Comparison of ENCODE assay signal across 12 cellular contexts in the genomic region with DNA sequence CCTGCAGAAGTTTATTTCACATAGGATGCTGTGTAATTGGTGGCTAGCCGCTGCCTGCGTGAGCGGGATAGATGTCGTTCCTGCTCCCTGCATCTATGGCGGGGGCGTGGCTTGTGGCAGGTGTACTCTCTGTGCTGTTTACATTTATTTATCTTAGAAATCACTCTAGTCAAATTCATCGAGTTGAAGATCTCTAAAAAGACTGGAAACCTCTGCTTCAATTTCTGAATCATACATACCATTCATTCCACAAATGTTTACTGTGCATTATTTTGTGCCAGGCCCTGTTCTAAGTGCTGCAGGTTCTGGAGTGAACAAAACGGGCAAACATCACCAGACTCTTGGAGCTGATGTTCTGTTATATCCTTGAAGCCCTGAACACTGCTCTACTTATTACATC. TPM values are rescaled to one million over a fixed set of nuclear protein-coding genes. Genes with fewer than 3 reads are reported as not detected.
DNase-seq lines count a peak whose midpoint lies in the region; ATAC-seq and TF ChIP-seq lines count a peak whose summit lies in the region.
"Had no signal": no experiment of that assay in that cellular context is flagged by ENCODE, and none has a peak within 500 bp of the region (broad histone marks: within the 10 kb centered on the region; RNA-seq: fewer than 3 reads in every experiment).

No MANE protein-coding gene starts in this region.

- H3K27me3 ChIP-seq in upper lobe of right lung = no peaks in the 10 kb centered on the region

- H3K36me3 Mint-ChIP-seq in stimulated activated naive B cell treated with anti-CD40 and anti-IgM and Interleukin-4, amounts not matched to agents 10 μg/mL and 1 μg/mL and 100 μg/mL, for 72 hours = no peaks in the 10 kb centered on the region
- H3K36me3 Mint-ChIP-seq: activated naive CD4-positive, alpha-beta T cell treated with anti-CD3 and anti-CD28 coated beads, Interleukin-2, amount 50 U/mL, for 24 hours had no signal

- DNase-seq in NCI-H1417 (lab: John Stamatoyannopoulos, UW) (peak in 2 of 3 experiments; percentile 42), NCI-H1417 treated with DMSO at 0.1 percent for 48 hours (lab: John Stamatoyannopoulos, UW) (no peak), RPMI7951 (ENCODE audit: low read depth) (peak; percentile 31), fibroblast of the aortic adventitia (ENCODE audit: low read depth) (peak; percentile 65), upper lobe of right lung (no peak)
- no peak for DNase-seq in stimulated activated naive B cell treated with anti-CD40 and anti-IgM and Interleukin-4, amounts not matched to agents 10 μg/mL and 1 μg/mL and 100 μg/mL, for 72 hours
- DNase-seq: RPMI8226, small intestine had no signal

- H3K4me3 ChIP-seq in fibroblast of the aortic adventitia (ENCODE audit: low read depth, low read length) = no peak overlapping the region
- no peak overlapping the region for H3K4me3 ChIP-seq in upper lobe of right lung

- H3K36me3 ChIP-seq in upper lobe of right lung = no peaks in the 10 kb centered on the region

- no peaks in the 10 kb centered on the region for H3K27me3 Mint-ChIP-seq in stimulated activated naive B cell treated with anti-CD40 and anti-IgM and Interleukin-4, amounts not matched to agents 10 μg/mL and 1 μg/mL and 100 μg/mL, for 72 hours
- H3K27me3 Mint-ChIP-seq: activated naive CD4-positive, alpha-beta T cell treated with anti-CD3 and anti-CD28 coated beads, Interleukin-2, amount 50 U/mL, for 24 hours had no signal

- H3K4me1 Mint-ChIP-seq in stimulated activated naive B cell treated with anti-CD40 and anti-IgM and Interleukin-4, amounts not matched to agents 10 μg/mL and 1 μg/mL and 100 μg/mL, for 72 hours = peaks cover 10 to 36% of the 10 kb centered on the region in 2 donors

- no peak overlapping the region for H3K27ac ChIP-seq in upper lobe of right lung
- H3K27ac ChIP-seq: 22Rv1 had no signal

- ATAC-seq in upper lobe of right lung (peak; percentile 60), GM21423 (IDR thresholded peaks at IDR 0.05; ENCODE audit: unreplicated experiment) (no peak), GM18861 (IDR thresholded peaks at IDR 0.05; ENCODE audit: unreplicated experiment) (no peak)
- no peak for ATAC-seq in stimulated activated naive B cell treated with anti-CD40 and anti-IgM and Interleukin-4, amounts not matched to agents 10 μg/mL and 1 μg/mL and 100 μg/mL, for 72 hours (replicated peaks)

- intact Hi-C loops in upper lobe of right lung (cut with DNase I) = no loop called here

- no peaks in the 10 kb centered on the region for H3K9me3 Mint-ChIP-seq in stimulated activated naive B cell treated with anti-CD40 and anti-IgM and Interleukin-4, amounts not matched to agents 10 μg/mL and 1 μg/mL and 100 μg/mL, for 72 hours
- H3K9me3 Mint-ChIP-seq: activated naive CD4-positive, alpha-beta T cell treated with anti-CD3 and anti-CD28 coated beads, Interleukin-2, amount 50 U/mL, for 24 hours had no signal

- no peaks in the 10 kb centered on the region for H3K9me3 ChIP-seq in upper lobe of right lung

- no peak overlapping the region for H3K27ac Mint-ChIP-seq in stimulated activated naive B cell treated with anti-CD40 and anti-IgM and Interleukin-4, amounts not matched to agents 10 μg/mL and 1 μg/mL and 100 μg/mL, for 72 hours
- H3K27ac Mint-ChIP-seq: activated naive CD4-positive, alpha-beta T cell treated with anti-CD3 and anti-CD28 coated beads, Interleukin-2, amount 50 U/mL, for 24 hours had no signal

- no peak overlapping the region for H3K4me3 Mint-ChIP-seq in stimulated activated naive B cell treated with anti-CD40 and anti-IgM and Interleukin-4, amounts not matched to agents 10 μg/mL and 1 μg/mL and 100 μg/mL, for 72 hours
- H3K4me3 Mint-ChIP-seq: activated naive CD4-positive, alpha-beta T cell treated with anti-CD3 and anti-CD28 coated beads, Interleukin-2, amount 50 U/mL, for 24 hours had no signal

- TF ChIP-seq CTCF in fibroblast of the aortic adventitia (IDR thresholded peaks at IDR 0.05; ENCODE audit: insufficient read depth, low read length) (no peak), upper lobe of right lung (IDR thresholded peaks at IDR 0.05) (no peak)

- H3K4me1 ChIP-seq in upper lobe of right lung = peaks cover 13% of the 10 kb centered on the region

RNA-seq across cellular contexts. Expression of gene ROPN1L, which starts 11.9 kb away (rescaled TPM):
- total RNA-seq in RPMI7951 (2014; rRNA removed; shearing (Covaris generic)) = 0.59 and 0.84 TPM in 2 replicates
- 0.63 TPM in 1 of 2 replicates, not detected in the other for total RNA-seq in fibroblast of the aortic adventitia (ENCODE audit: low replicate concordance)
- 1.9 TPM for total RNA-seq in upper lobe of right lung

Comparison
In these comparisons a context has a peak if more than half of its experiments do, and no peak if none do; other contexts are left out.
1. DNase-seq: peak in NCI-H1417 (2 of 3), RPMI7951 (single experiment) and fibroblast of the aortic adventitia (single experiment); none in NCI-H1417 treated with DMSO at 0.1 percent for 48 hours (single experiment), upper lobe of right lung (single experiment) and stimulated activated naive B cell treated with anti-CD40 and anti-IgM and Interleukin-4, amounts not matched to agents 10 μg/mL and 1 μg/mL and 100 μg/mL, for 72 hours (single experiment).